20 cellular contexts compared by ENCODE assay signal in genomic region chr13:110056640-110057039, GRCh38.
"Had no signal": no experiment of that assay in that cellular context is flagged by ENCODE, and none has a peak within 500 bp of the region (broad histone marks: within the 10 kb centered on the region; RNA-seq: fewer than 3 reads in every experiment).

No MANE protein-coding gene starts in this region.

- H3K36me3 ChIP-seq: esophagus muscularis mucosa, gastrocnemius medialis, heart right ventricle, neutrophil, sigmoid colon had no signal

- H3K4me1 ChIP-seq: esophagus muscularis mucosa, gastrocnemius medialis, heart right ventricle, sigmoid colon, testis had no signal

- H3K27me3 ChIP-seq: esophagus muscularis mucosa, gastrocnemius medialis, heart right ventricle, sigmoid colon, testis had no signal

- H3K4me3 ChIP-seq: esophagus muscularis mucosa, gastrocnemius medialis, heart right ventricle, sigmoid colon, skin epidermis, testis had no signal

- FAIRE-seq: endometrium, islet of Langerhans, urothelium cell line had no signal

- ATAC-seq: gastrocnemius medialis; naive thymus-derived CD4-positive, alpha-beta T cell; stimulated activated naive B cell treated with anti-CD40 and anti-IgM and Interleukin-4, amounts not matched to agents 10 μg/mL and 1 μg/mL and 100 μg/mL, for 72 hours; stimulated activated naive CD8-positive, alpha-beta T cell treated with anti-CD3 and anti-CD28 coated beads, Interleukin-15, amount 100 ng/mL, for 72 hours had no signal

- DNase-seq: cortex of kidney; dorsolateral prefrontal cortex; effector memory CD4-positive, alpha-beta T cell; gastrocnemius medialis; heart right ventricle; kidney glomerular epithelial cell; naive thymus-derived CD4-positive, alpha-beta T cell; sigmoid colon; stimulated activated CD4-positive, alpha-beta T cell treated with anti-CD3 and anti-CD28 coated beads, Interleukin-2, amount 100 ng/mL, for 24 hours; stimulated activated CD4-positive, alpha-beta T cell treated with anti-CD3 and anti-CD28 coated beads, Interleukin-4, amount 100 ng/mL, for 4 hours; stimulated activated naive B cell treated with anti-CD40 and anti-IgM and Interleukin-4, amounts not matched to agents 10 μg/mL and 1 μg/mL and 100 μg/mL, for 72 hours; stimulated activated naive CD8-positive, alpha-beta T cell treated with anti-CD3 and anti-CD28 coated beads, Interleukin-15, amount 100 ng/mL, for 72 hours; testis; trophoblast cell had no signal

- H3K27ac ChIP-seq: esophagus muscularis mucosa, gastrocnemius medialis, heart right ventricle, neutrophil, sigmoid colon, skin epidermis, testis had no signal

- H3K9me3 ChIP-seq: esophagus muscularis mucosa, gastrocnemius medialis, heart right ventricle, neutrophil, sigmoid colon, testis had no signal
